Comparison of ENCODE assay signal across 31 cellular contexts in genomic region chr2:232793271-232793670, GRCh38. TPM values are rescaled to one million over a fixed set of nuclear protein-coding genes. Genes with fewer than 3 reads are reported as not detected.
"Had no signal": no experiment of that assay in that cellular context is flagged by ENCODE, and none has a peak within 500 bp of the region (broad histone marks: within the 10 kb centered on the region; RNA-seq: fewer than 3 reads in every experiment).

No MANE protein-coding gene starts in this region.

- H3K9me3 ChIP-seq: gastrocnemius medialis, mucosa of descending colon, prostate gland, sigmoid colon, thoracic aorta, tibial nerve, upper lobe of left lung had no signal

- H3K27me3 Mint-ChIP-seq: memory B cell; naive B cell; stimulated activated naive B cell treated with anti-CD40 and anti-IgM and Interleukin-4, amounts not matched to agents 10 μg/mL and 1 μg/mL and 100 μg/mL, for 72 hours; stimulated activated naive CD8-positive, alpha-beta T cell treated with anti-CD3 and anti-CD28 coated beads, Interleukin-15, Interleukin-2, amounts not matched to agents 100 ng/mL and 50 ng/mL, for 24 hours had no signal

- H3K4me3 ChIP-seq: gastrocnemius medialis, lung, mucosa of descending colon, prostate gland, sigmoid colon, thoracic aorta, tibial nerve, upper lobe of left lung had no signal

- H3K27me3 ChIP-seq: gastrocnemius medialis, sigmoid colon, tibial nerve, upper lobe of left lung had no signal

- DNase-seq: cortex of kidney; effector CD4-positive, alpha-beta T cell; foreskin fibroblast; gastrocnemius medialis; head of caudate nucleus; kidney; mucosa of descending colon; naive B cell; nucleus accumbens; right cardiac atrium; sigmoid colon; stimulated activated CD4-positive, alpha-beta T cell treated with anti-CD3 and anti-CD28 coated beads, Interleukin-2, amount 100 ng/mL, for 24 hours; stimulated activated CD4-positive, alpha-beta T cell treated with anti-CD3 and anti-CD28 coated beads, Interleukin-4, amount 100 ng/mL, for 4 hours; stimulated activated naive B cell treated with anti-CD40 and anti-IgM and Interleukin-4, amounts not matched to agents 10 μg/mL and 1 μg/mL and 100 μg/mL, for 72 hours; upper lobe of left lung had no signal

- FAIRE-seq: kidney, urothelium cell line had no signal

- H3K27ac ChIP-seq: epithelial cell of prostate, gastrocnemius medialis, prostate gland, sigmoid colon, thoracic aorta, tibial nerve, upper lobe of left lung had no signal

- H3K9me3 Mint-ChIP-seq: memory B cell; mesothelial cell of epicardium; naive B cell; nephron; stimulated activated naive B cell treated with anti-CD40 and anti-IgM and Interleukin-4, amounts not matched to agents 10 μg/mL and 1 μg/mL and 100 μg/mL, for 72 hours; stimulated activated naive CD8-positive, alpha-beta T cell treated with anti-CD3 and anti-CD28 coated beads, Interleukin-15, Interleukin-2, amounts not matched to agents 100 ng/mL and 50 ng/mL, for 24 hours had no signal

- H3K4me3 Mint-ChIP-seq: memory B cell; mesothelial cell of epicardium; naive B cell; nephron; stimulated activated naive B cell treated with anti-CD40 and anti-IgM and Interleukin-4, amounts not matched to agents 10 μg/mL and 1 μg/mL and 100 μg/mL, for 72 hours; stimulated activated naive CD8-positive, alpha-beta T cell treated with anti-CD3 and anti-CD28 coated beads, Interleukin-15, Interleukin-2, amounts not matched to agents 100 ng/mL and 50 ng/mL, for 24 hours had no signal

- H3K4me1 ChIP-seq: gastrocnemius medialis, prostate gland, sigmoid colon, tibial nerve, upper lobe of left lung had no signal

- H3K4me1 Mint-ChIP-seq: memory B cell; naive B cell; stimulated activated naive B cell treated with anti-CD40 and anti-IgM and Interleukin-4, amounts not matched to agents 10 μg/mL and 1 μg/mL and 100 μg/mL, for 72 hours had no signal

- H3K27ac Mint-ChIP-seq: memory B cell; mesothelial cell of epicardium; naive B cell; nephron; stimulated activated naive B cell treated with anti-CD40 and anti-IgM and Interleukin-4, amounts not matched to agents 10 μg/mL and 1 μg/mL and 100 μg/mL, for 72 hours; stimulated activated naive CD8-positive, alpha-beta T cell treated with anti-CD3 and anti-CD28 coated beads, Interleukin-15, Interleukin-2, amounts not matched to agents 100 ng/mL and 50 ng/mL, for 24 hours had no signal

RNA-seq across cellular contexts. Expression of gene KCNJ13, which starts 16.9 kb away (rescaled TPM):
- total RNA-seq: dermis microvascular lymphatic vessel endothelial cell, esophagus mucosa, gastrocnemius medialis, glomerular endothelial cell, kidney, left lobe of liver, mucosa of descending colon, osteocyte, right cardiac atrium, sigmoid colon, skeletal muscle tissue, thoracic aorta, tibial nerve, upper lobe of left lung had no signal
- polyA plus RNA-seq: lung, right cardiac atrium had no signal
